In genomic region chr6:38058022-38058421, GRCh38 we compare ENCODE assay signal across 8 cellular contexts.
A peak's percentile ranks its signal among the peaks of the same experiment; 100 is the strongest.
DNase-seq lines count a peak whose midpoint lies in the region; ATAC-seq, FAIRE-seq and TF ChIP-seq lines count a peak whose summit lies in the region.
"Had no signal": no experiment of that assay in that cellular context is flagged by ENCODE, and none has a peak within 500 bp of the region (broad histone marks: within the 10 kb centered on the region; RNA-seq: fewer than 3 reads in every experiment).

No MANE protein-coding gene starts in this region.

- H3K27ac ChIP-seq in GM23248 (no peak overlapping the region), kidney (ENCODE audit: low read depth in 2 of 2, low read length in 2 of 2) (no peak overlapping the region)

- H4K20me1 ChIP-seq in GM23248 (ENCODE audit: insufficient read depth) = peaks cover 36% of the 10 kb centered on the region; the same call in 1 of the 2 replicates

- H3K27me3 ChIP-seq in GM23248 (replicated peaks; ENCODE audit: insufficient read depth) (no peaks in the 10 kb centered on the region), bronchial epithelial cell (ENCODE audit: control insufficient read depth, insufficient read depth, low read length) (no peaks in the 10 kb centered on the region)

- no peak for ATAC-seq in HG03139 (IDR thresholded peaks at IDR 0.05; ENCODE audit: unreplicated experiment)

- H3K9me2 ChIP-seq in GM23248 (ENCODE audit: insufficient read depth) = no peaks in the 10 kb centered on the region

- TF ChIP-seq CTCF in bronchial epithelial cell (IDR thresholded peaks at IDR 0.05; ENCODE audit: insufficient read depth, low read length, severe bottlenecking) = no peak
- TF ChIP-seq CTCF in kidney (IDR thresholded peaks at IDR 0.05; ENCODE audit: borderline replicate concordance, extremely low read depth, insufficient read depth) = no peak

- H3K4me1 ChIP-seq in GM23248 (ENCODE audit: insufficient read depth) (peaks cover 11% of the 10 kb centered on the region; the same call in 1 of the 2 replicates), kidney (ENCODE audit: control insufficient read depth in 1 of 2, insufficient read depth in 1 of 2, low read depth in 1 of 2, low read length in 2 of 2) (no peaks in the 10 kb centered on the region)

- intact Hi-C loops in kidney (cut with DNase I) = no loop called here

- DNase-seq in GM23248 (peak; percentile 60), NCI-H524 (lab: John Stamatoyannopoulos, UW) (peak; percentile 86 to 95), bronchial epithelial cell (ENCODE audit: low read depth) (peak; percentile 96), kidney (no peak), KG1 (lab: John Stamatoyannopoulos, UW) (no peak)
- DNase-seq in stimulated activated CD8-positive, alpha-beta memory T cell treated with anti-CD3 and anti-CD28 coated beads, Interleukin-15, amount 100 ng/mL, for 48 hours (ENCODE audit: low read depth in 2 of 2) = peak; percentile 42 to 59
- DNase-seq: retina had no signal

- H3K9ac ChIP-seq in GM23248 (no peak overlapping the region), kidney (ENCODE audit: low read length in 2 of 2) (no peak overlapping the region)

- H3K9me3 ChIP-seq in GM23248 (ENCODE audit: low read depth) = no peaks in the 10 kb centered on the region
- no peaks in the 10 kb centered on the region for H3K9me3 ChIP-seq in kidney (ENCODE audit: control insufficient read depth in 1 of 2, low read length in 2 of 2)

- FAIRE-seq in bronchial epithelial cell (lab: Jason Lieb, UNC) (no peak), kidney (lab: Jason Lieb, UNC) (no peak)

- H3K4me3 ChIP-seq in GM23248 (no peak overlapping the region), bronchial epithelial cell (ENCODE audit: low read depth, low read length) (no peak overlapping the region), kidney (ENCODE audit: low read length in 2 of 2) (no peak overlapping the region)

- H3K79me2 ChIP-seq in GM23248 (ENCODE audit: insufficient read depth) = peaks cover 100% of the 10 kb centered on the region

- peaks cover 14% of the 10 kb centered on the region for H3F3A ChIP-seq in GM23248 (ENCODE audit: insufficient read depth)

- H2AFZ ChIP-seq in GM23248 = no peak overlapping the region

- in situ Hi-C loops in GM23248 (cut with MboI) = no loop called here

- no peak overlapping the region for H3K4me2 ChIP-seq in GM23248 (ENCODE audit: unreplicated experiment)

- H3K36me3 ChIP-seq in GM23248 (ENCODE audit: low read depth) (peaks cover 13% of the 10 kb centered on the region), bronchial epithelial cell (ENCODE audit: control insufficient read depth, insufficient read depth, low read length) (peaks cover 8% of the 10 kb centered on the region), kidney (ENCODE audit: control insufficient read depth in 1 of 2, insufficient read depth in 2 of 2, low read length in 2 of 2) (peaks cover 7 to 14% of the 10 kb centered on the region in 2 donors)

Comparison
In these comparisons a context has a peak if more than half of its experiments do, and no peak if none do; other contexts are left out.
1. DNase-seq: peak in GM23248 (single experiment), NCI-H524 (2 of 2), bronchial epithelial cell (single experiment) and stimulated activated CD8-positive, alpha-beta memory T cell treated with anti-CD3 and anti-CD28 coated beads, Interleukin-15, amount 100 ng/mL, for 48 hours (2 of 2); none in kidney (single experiment) and KG1 (single experiment).